ENCODE assay signal across 34 cellular contexts in the genomic region with DNA sequence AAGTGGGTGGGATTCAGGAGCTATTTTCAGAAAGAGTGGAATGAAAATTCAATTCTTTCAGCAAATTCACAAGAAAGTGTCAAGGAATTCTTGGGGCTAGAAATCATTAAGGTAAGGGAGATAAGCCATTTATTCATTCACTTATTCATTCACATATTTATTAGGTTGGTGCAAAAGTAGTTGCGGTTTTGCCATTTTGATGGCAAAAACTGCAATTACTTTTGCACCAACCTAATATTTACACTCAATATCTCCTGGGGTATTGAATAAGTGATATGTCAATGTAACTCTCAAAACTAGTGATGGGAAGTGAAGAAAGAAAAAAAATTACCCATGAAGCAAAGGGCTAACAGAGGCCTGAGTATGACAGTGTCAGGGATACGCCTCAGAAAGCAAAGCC. TPM values are rescaled to one million over a fixed set of nuclear protein-coding genes. Genes with fewer than 3 reads are reported as not detected.
"Had no signal": no experiment of that assay in that cellular context is flagged by ENCODE, and none has a peak within 500 bp of the region (broad histone marks: within the 10 kb centered on the region; RNA-seq: fewer than 3 reads in every experiment).

A gene with protein sequence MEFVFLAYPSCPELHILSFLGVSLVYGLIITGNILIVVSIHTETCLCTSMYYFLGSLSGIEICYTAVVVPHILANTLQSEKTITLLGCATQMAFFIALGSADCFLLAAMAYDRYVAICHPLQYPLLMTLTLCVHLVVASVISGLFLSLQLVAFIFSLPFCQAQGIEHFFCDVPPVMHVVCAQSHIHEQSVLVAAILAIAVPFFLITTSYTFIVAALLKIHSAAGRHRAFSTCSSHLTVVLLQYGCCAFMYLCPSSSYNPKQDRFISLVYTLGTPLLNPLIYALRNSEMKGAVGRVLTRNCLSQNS (minus strand): TSS at position 119 of the 400 bp plus-strand sequence. CDS start 402 bp downstream, outside the sequence.

- H3K4me2 ChIP-seq: smooth muscle cell had no signal

- DNase-seq: naive thymus-derived CD8-positive, alpha-beta T cell; nephron progenitor cell; occipital lobe; ovary; posterior cingulate gyrus; psoas muscle; right cardiac atrium; spleen; stimulated activated CD4-positive, alpha-beta T cell treated with anti-CD3 and anti-CD28 coated beads, Interleukin-12 subunit alpha, Interleukin-12 subunit beta, amount 100 ng/mL, for 4 hours; stimulated activated CD4-positive, alpha-beta T cell treated with anti-CD3 and anti-CD28 coated beads, Interleukin-1b, Interleukin-23, amount 100 ng/mL, for 48 hours; stimulated activated CD4-positive, alpha-beta T cell treated with anti-CD3 and anti-CD28 coated beads, Interleukin-4, amount 100 ng/mL, for 1 hour; stimulated activated CD4-positive, alpha-beta T cell treated with anti-CD3 and anti-CD28 coated beads, Interleukin-4, amount 100 ng/mL, for 4 hours; stimulated activated CD8-positive, alpha-beta memory T cell treated with anti-CD3 and anti-CD28 coated beads, Interleukin-4, amount 100 ng/mL, for 48 hours; stimulated activated naive CD4-positive, alpha-beta T cell; stimulated activated naive CD8-positive, alpha-beta T cell treated with anti-CD3 and anti-CD28 coated beads, Interleukin-15, amount 100 ng/mL, for 72 hours; stimulated activated naive CD8-positive, alpha-beta T cell treated with anti-CD3 and anti-CD28 coated beads, Interleukin-15, Interleukin-2, amounts not matched to agents 100 U/mL and 50 U/mL, for 24 hours; substantia nigra; testis; tibial artery; transverse colon; upper lobe of right lung; uterus had no signal

- H3K79me2 ChIP-seq: parathyroid adenoma had no signal

- H3K27ac ChIP-seq: ovary, parathyroid adenoma, psoas muscle, skin epidermis, spleen, suprapubic skin, testis, tibial artery, transverse colon, upper lobe of right lung, uterus had no signal

- H3K4me1 ChIP-seq: parathyroid adenoma, psoas muscle, spleen, suprapubic skin, testis, tibial artery, transverse colon, upper lobe of right lung, uterus had no signal

- H3K9me3 ChIP-seq: ovary, psoas muscle, suprapubic skin, testis, tibial artery, transverse colon, upper lobe of right lung, uterus had no signal

- H3K9ac ChIP-seq: parathyroid adenoma had no signal

- H3K4me3 ChIP-seq: ovary, psoas muscle, skin epidermis, smooth muscle cell, spleen, suprapubic skin, testis, tibial artery, transverse colon, upper lobe of right lung, uterus had no signal

- H3K27me3 ChIP-seq: ovary, suprapubic skin, testis, tibial artery, transverse colon, upper lobe of right lung, uterus had no signal

- H3K36me3 ChIP-seq: ovary, spleen, suprapubic skin, tibial artery, transverse colon, upper lobe of right lung, uterus had no signal

- ATAC-seq: naive thymus-derived CD8-positive, alpha-beta T cell; natural killer cell treated with Interleukin-12 subunit alpha and Interleukin-12 subunit beta and Interleukin-15 and Interleukin-18, amount 100 ng/mL, for 72 hours; psoas muscle; right cardiac atrium; sciatic nerve; stimulated activated memory B cell treated with anti-CD40 and anti-IgM and Interleukin-4, amounts not matched to agents 10 μg/mL and 1 μg/mL and 100 μg/mL, for 72 hours; stimulated activated naive CD8-positive, alpha-beta T cell treated with anti-CD3 and anti-CD28 coated beads, Interleukin-15, amount 100 ng/mL, for 72 hours; stimulated activated naive CD8-positive, alpha-beta T cell treated with anti-CD3 and anti-CD28 coated beads, Interleukin-15, Interleukin-2, amounts not matched to agents 100 U/mL and 50 U/mL, for 24 hours; upper lobe of right lung had no signal

- H2AFZ ChIP-seq: parathyroid adenoma had no signal

RNA-seq across cellular contexts. Expression of the gene that starts here (rescaled TPM):
- total RNA-seq: naive thymus-derived CD8-positive, alpha-beta T cell; natural killer cell treated with Interleukin-12 subunit alpha and Interleukin-12 subunit beta and Interleukin-15 and Interleukin-18, amount 100 ng/mL, for 72 hours; neural crest cell; occipital lobe; osteoblast; ovary; progenitor cell of endocrine pancreas; psoas muscle; renal cortical epithelial cell; right cardiac atrium; sciatic nerve; smooth muscle cell; spleen; suprapubic skin; testis; transverse colon; upper lobe of right lung; urinary bladder; uterus had no signal
- polyA plus RNA-seq: ovary, psoas muscle, right cardiac atrium, smooth muscle cell, spleen, urinary bladder had no signal
